In the genomic region with DNA sequence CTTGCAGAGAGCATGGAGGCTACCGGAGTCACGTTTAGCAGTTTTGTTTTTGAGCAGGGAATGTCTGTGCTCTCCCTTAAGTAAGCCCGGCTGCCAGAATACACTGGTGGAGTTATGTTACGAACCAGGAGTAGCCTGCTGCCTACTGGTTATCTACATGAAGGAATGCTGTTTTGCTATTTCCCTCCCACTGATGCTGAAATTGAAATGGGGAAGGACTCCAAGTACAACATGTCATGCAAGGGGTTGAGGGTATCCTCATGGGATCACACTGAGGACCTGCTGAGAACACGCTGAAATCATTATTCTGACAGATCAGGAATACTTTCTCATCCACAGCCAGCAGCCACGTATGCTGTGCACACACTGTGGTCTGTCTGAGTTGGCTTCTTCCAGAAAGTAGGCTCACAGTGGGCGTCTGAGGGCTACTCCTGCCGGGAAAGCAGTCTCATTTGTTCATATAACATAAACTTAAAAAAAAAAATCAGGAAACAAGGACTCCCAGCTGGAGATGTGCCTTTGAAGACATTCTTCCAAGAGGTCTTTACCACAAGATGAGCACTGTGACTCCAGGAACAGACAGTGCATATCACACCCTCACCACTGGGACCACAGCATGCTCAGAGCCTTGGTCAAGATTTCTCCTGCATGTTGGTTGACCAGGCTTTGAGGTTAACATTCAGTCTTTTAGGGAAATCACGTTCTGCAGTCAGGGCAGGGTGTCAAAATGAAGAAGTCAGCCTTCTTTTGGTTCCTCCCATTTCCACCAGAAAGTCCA, we compare ENCODE assay signal across 14 cellular contexts.
A peak's percentile ranks its signal among the peaks of the same experiment; 100 is the strongest.
DNase-seq lines count a peak whose midpoint lies in the region; ATAC-seq and TF ChIP-seq lines count a peak whose summit lies in the region.
"Had no signal": no experiment of that assay in that cellular context is flagged by ENCODE, and none has a peak within 500 bp of the region (broad histone marks: within the 10 kb centered on the region; RNA-seq: fewer than 3 reads in every experiment).

No MANE protein-coding gene starts in this region.

- in situ Hi-C loops in gastrocnemius medialis (cut with MboI; ENCODE audit: low sequenced_read_pairs in 4 of 4) = no loop called here

- no peaks in the 10 kb centered on the region for H4K20me1 ChIP-seq in GM23338 (replicated peaks; ENCODE audit: insufficient read depth)

- no peak overlapping the region for H3K27ac Mint-ChIP-seq in GM23338
- H3K27ac Mint-ChIP-seq: activated CD4-positive, alpha-beta T cell treated with anti-CD3 and anti-CD28 coated beads for 36 hours; CD4-positive, CD25-positive, alpha-beta regulatory T cell had no signal

- H3K4me3 Mint-ChIP-seq in GM23338 = no peak overlapping the region
- H3K4me3 Mint-ChIP-seq: activated CD4-positive, alpha-beta T cell treated with anti-CD3 and anti-CD28 coated beads for 36 hours; CD4-positive, CD25-positive, alpha-beta regulatory T cell; H9 had no signal

- no peaks in the 10 kb centered on the region; the same call in 1 of the 2 replicates for H3K9me2 ChIP-seq in GM23338 (ENCODE audit: insufficient read depth)

- H3K79me2 ChIP-seq in GM23338 (replicated peaks; ENCODE audit: insufficient read depth) = no peaks in the 10 kb centered on the region

- TF ChIP-seq CTCF in gastrocnemius medialis (IDR thresholded peaks at IDR 0.05 in 4 of 5, conservative IDR thresholded peaks at IDR 0.05 in 1 of 5) (no peak), GM23338 (conservative IDR thresholded peaks at IDR 0.05; ENCODE audit: low read depth in 2 of 2) (no peak)

- ATAC-seq in right cardiac atrium = peak; percentile 87 to 93
- peak; percentile 78 to 81 for ATAC-seq in gastrocnemius medialis
- no peak for ATAC-seq in GM23338
- ATAC-seq in HG03460 (IDR thresholded peaks at IDR 0.05; ENCODE audit: unreplicated experiment) = no peak
- ATAC-seq: activated CD4-positive, alpha-beta T cell treated with anti-CD3 and anti-CD28 coated beads for 36 hours had no signal

- no peaks in the 10 kb centered on the region for H3F3A ChIP-seq in GM23338 (replicated peaks; ENCODE audit: low read depth)

- peaks cover 4% of the 10 kb centered on the region; the same call in 2 of the 3 replicates for H3K4me1 Mint-ChIP-seq in GM23338
- H3K4me1 Mint-ChIP-seq: activated CD4-positive, alpha-beta T cell treated with anti-CD3 and anti-CD28 coated beads for 36 hours had no signal

- DNase-seq in Daoy (ENCODE audit: low read depth) = peak; percentile 25
- peak; percentile 35 for DNase-seq in cerebellar cortex (ENCODE audit: low spot score)
- peak in 2 of 3 donors; percentile 53 to 74 for DNase-seq in right cardiac atrium
- peak; percentile 49 to 61 for DNase-seq in gastrocnemius medialis
- DNase-seq in kidney tubule cell (ENCODE audit: low spot score) = no peak
- no peak for DNase-seq in DMS153 (lab: John Stamatoyannopoulos, UW)
- DNase-seq in GM23338 (ENCODE audit: low spot score) = no peak
- DNase-seq: activated CD4-positive, alpha-beta T cell treated with anti-CD3 and anti-CD28 coated beads for 36 hours; activated gamma-delta T cell; cortex of kidney; H9; Kasumi-1 had no signal

- no peaks in the 10 kb centered on the region for H3K36me3 ChIP-seq in gastrocnemius medialis
- no peaks in the 10 kb centered on the region for H3K36me3 ChIP-seq in GM23338 (ENCODE audit: insufficient read depth)

- H3K27me3 ChIP-seq in right cardiac atrium (ENCODE audit: control insufficient read depth, insufficient read depth) (no peaks in the 10 kb centered on the region), gastrocnemius medialis (no peaks in the 10 kb centered on the region), GM23338 (ENCODE audit: insufficient read depth) (no peaks in the 10 kb centered on the region)

- H3K27ac ChIP-seq in right cardiac atrium (ENCODE audit: low read length) (peak overlapping the region; percentile 55), gastrocnemius medialis (peak overlapping the region in 2 of 4 donors; percentile 50 to 56), GM23338 (ENCODE audit: low read depth) (no peak overlapping the region)

- peak in 1 of 2 donors; percentile 10 for TF ChIP-seq POLR2A in gastrocnemius medialis (IDR thresholded peaks at IDR 0.05)

- H3K9me3 ChIP-seq in right cardiac atrium (ENCODE audit: control insufficient read depth, low read length) (no peaks in the 10 kb centered on the region), gastrocnemius medialis (no peaks in the 10 kb centered on the region)

- H2AFZ ChIP-seq in GM23338 = no peak overlapping the region

- peaks cover 4% of the 10 kb centered on the region for H3K4me1 ChIP-seq in right cardiac atrium (ENCODE audit: control insufficient read depth, insufficient read depth, low read length)
- peaks cover 0 to 2% of the 10 kb centered on the region in 2 donors for H3K4me1 ChIP-seq in gastrocnemius medialis
- H3K4me1 ChIP-seq in GM23338 (ENCODE audit: insufficient read depth) = no peaks in the 10 kb centered on the region

- no peak overlapping the region for H3K4me2 ChIP-seq in GM23338

- H3K36me3 Mint-ChIP-seq in GM23338 (ENCODE audit: low read depth) = no peaks in the 10 kb centered on the region
- H3K36me3 Mint-ChIP-seq: CD4-positive, CD25-positive, alpha-beta regulatory T cell had no signal

- H3K4me3 ChIP-seq in right cardiac atrium (ENCODE audit: low read length) = no peak overlapping the region
- no peak overlapping the region for H3K4me3 ChIP-seq in gastrocnemius medialis
- no peak overlapping the region for H3K4me3 ChIP-seq in GM23338

- no peaks in the 10 kb centered on the region for H3K27me3 Mint-ChIP-seq in GM23338 (ENCODE audit: insufficient read depth, low read depth, poor library complexity)
- H3K27me3 Mint-ChIP-seq: CD4-positive, CD25-positive, alpha-beta regulatory T cell had no signal

- intact Hi-C loops in right cardiac atrium (cut with DNase I) = no loop called here
- intact Hi-C loops in gastrocnemius medialis (cut with DNase I; ENCODE audit: low total_unique reads) = loop anchor here (10.0 kb wide), 1 partner anchor 130 kb away; no protein-coding TSS in a partner anchor

- WGBS in right cardiac atrium = 45% methylated on average over 9 of the region's 9 CpGs

- H3K9me3 Mint-ChIP-seq in GM23338 = no peaks in the 10 kb centered on the region
- H3K9me3 Mint-ChIP-seq: CD4-positive, CD25-positive, alpha-beta regulatory T cell had no signal

TF ChIP-seq in GM23338, 12 proteins besides CTCF, POLR2A, EP300 and RAD21 (continues in another document):
- TF ChIP-seq, protein P1, sequence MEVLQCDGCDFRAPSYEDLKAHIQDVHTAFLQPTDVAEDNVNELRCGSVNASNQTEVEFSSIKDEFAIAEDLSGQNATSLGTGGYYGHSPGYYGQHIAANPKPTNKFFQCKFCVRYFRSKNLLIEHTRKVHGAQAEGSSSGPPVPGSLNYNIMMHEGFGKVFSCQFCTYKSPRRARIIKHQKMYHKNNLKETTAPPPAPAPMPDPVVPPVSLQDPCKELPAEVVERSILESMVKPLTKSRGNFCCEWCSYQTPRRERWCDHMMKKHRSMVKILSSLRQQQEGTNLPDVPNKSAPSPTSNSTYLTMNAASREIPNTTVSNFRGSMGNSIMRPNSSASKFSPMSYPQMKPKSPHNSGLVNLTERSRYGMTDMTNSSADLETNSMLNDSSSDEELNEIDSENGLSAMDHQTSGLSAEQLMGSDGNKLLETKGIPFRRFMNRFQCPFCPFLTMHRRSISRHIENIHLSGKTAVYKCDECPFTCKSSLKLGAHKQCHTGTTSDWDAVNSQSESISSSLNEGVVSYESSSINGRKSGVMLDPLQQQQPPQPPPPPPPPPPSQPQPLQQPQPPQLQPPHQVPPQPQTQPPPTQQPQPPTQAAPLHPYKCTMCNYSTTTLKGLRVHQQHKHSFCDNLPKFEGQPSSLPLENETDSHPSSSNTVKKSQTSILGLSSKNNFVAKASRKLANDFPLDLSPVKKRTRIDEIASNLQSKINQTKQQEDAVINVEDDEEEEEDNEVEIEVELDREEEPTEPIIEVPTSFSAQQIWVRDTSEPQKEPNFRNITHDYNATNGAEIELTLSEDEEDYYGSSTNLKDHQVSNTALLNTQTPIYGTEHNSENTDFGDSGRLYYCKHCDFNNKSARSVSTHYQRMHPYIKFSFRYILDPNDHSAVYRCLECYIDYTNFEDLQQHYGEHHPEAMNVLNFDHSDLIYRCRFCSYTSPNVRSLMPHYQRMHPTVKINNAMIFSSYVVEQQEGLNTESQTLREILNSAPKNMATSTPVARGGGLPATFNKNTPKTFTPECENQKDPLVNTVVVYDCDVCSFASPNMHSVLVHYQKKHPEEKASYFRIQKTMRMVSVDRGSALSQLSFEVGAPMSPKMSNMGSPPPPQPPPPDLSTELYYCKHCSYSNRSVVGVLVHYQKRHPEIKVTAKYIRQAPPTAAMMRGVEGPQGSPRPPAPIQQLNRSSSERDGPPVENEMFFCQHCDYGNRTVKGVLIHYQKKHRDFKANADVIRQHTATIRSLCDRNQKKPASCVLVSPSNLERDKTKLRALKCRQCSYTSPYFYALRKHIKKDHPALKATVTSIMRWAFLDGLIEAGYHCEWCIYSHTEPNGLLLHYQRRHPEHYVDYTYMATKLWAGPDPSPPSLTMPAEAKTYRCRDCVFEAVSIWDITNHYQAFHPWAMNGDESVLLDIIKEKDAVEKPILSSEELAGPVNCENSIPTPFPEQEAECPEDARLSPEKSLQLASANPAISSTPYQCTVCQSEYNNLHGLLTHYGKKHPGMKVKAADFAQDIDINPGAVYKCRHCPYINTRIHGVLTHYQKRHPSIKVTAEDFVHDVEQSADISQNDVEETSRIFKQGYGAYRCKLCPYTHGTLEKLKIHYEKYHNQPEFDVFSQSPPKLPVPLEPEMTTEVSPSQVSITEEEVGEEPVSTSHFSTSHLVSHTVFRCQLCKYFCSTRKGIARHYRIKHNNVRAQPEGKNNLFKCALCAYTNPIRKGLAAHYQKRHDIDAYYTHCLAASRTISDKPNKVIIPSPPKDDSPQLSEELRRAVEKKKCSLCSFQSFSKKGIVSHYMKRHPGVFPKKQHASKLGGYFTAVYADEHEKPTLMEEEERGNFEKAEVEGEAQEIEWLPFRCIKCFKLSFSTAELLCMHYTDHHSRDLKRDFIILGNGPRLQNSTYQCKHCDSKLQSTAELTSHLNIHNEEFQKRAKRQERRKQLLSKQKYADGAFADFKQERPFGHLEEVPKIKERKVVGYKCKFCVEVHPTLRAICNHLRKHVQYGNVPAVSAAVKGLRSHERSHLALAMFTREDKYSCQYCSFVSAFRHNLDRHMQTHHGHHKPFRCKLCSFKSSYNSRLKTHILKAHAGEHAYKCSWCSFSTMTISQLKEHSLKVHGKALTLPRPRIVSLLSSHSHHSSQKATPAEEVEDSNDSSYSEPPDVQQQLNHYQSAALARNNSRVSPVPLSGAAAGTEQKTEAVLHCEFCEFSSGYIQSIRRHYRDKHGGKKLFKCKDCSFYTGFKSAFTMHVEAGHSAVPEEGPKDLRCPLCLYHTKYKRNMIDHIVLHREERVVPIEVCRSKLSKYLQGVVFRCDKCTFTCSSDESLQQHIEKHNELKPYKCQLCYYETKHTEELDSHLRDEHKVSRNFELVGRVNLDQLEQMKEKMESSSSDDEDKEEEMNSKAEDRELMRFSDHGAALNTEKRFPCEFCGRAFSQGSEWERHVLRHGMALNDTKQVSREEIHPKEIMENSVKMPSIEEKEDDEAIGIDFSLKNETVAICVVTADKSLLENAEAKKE (CRISPR knock-in tag; IDR thresholded peaks at IDR 0.05) = no peak
- no peak for TF ChIP-seq EZH2phosphoT487 (IDR thresholded peaks at IDR 0.05; ENCODE audit: unreplicated experiment)

Comparison
In these comparisons a context has a peak if more than half of its experiments do, and no peak if none do; other contexts are left out.
1. DNase-seq: peak in Daoy (single experiment), cerebellar cortex (single experiment), right cardiac atrium (2 of 3) and gastrocnemius medialis (2 of 2); none in kidney tubule cell (single experiment), DMS153 (single experiment) and GM23338 (single experiment).
2. ATAC-seq: peak in right cardiac atrium (2 of 2) and gastrocnemius medialis (2 of 2); none in GM23338 (single experiment) and HG03460 (single experiment).